ENCODE assay signal across 8 cellular contexts in the genomic region with DNA sequence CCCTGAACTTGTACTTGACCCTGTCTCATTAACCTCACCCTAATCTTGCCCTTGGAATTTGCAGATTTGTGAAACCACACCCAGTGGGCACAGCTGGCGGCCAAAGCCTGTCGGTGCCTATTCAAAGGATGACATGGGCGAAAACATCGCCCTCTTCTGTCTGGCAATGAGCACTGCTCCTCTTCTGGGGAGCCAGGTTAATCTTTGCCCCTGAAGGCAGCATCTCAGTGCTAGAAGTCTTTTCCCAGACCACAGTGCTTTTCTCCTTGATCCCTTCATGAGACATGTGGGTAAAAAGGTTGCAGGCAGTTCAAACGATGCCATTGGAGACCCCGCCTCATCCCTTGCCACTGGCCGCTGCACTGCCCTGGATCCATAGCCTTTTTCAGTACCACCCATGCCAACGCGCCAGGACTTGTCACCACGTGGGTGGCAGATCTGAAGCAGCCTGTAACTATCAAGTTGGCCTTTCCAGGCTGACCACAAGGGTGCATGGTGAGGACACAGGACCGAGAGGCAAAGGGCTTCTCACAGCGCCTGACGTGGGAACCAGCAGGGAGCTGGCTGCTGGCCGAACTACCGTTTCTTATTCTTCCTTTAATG. TPM values are rescaled to one million over a fixed set of nuclear protein-coding genes. Genes with fewer than 3 reads are reported as not detected.
DNase-seq lines count a peak whose midpoint lies in the region; ATAC-seq lines count a peak whose summit lies in the region.

No MANE protein-coding gene starts in this region.

- H3K27ac Mint-ChIP-seq in activated CD4-positive, alpha-beta memory T cell treated with anti-CD3 and anti-CD28 coated beads for 36 hours: no peak overlapping the region

- POLR2A ChIA-PET in activated CD4-positive, alpha-beta memory T cell treated with anti-CD3 and anti-CD28 coated beads for 36 hours (lab: Charles Lee): no interaction called here

- ATAC-seq in HG02642 (IDR thresholded peaks at IDR 0.05; ENCODE audit: poor library complexity, unreplicated experiment) (peak; percentile 40), GM21528 (IDR thresholded peaks at IDR 0.05; ENCODE audit: low FRiP score, unreplicated experiment) (no peak)

- peaks cover 37% of the 10 kb centered on the region for H3K4me1 Mint-ChIP-seq in activated CD4-positive, alpha-beta memory T cell treated with anti-CD3 and anti-CD28 coated beads for 36 hours (ENCODE audit: low read depth)

- no peaks in the 10 kb centered on the region for H3K9me3 Mint-ChIP-seq in activated CD4-positive, alpha-beta memory T cell treated with anti-CD3 and anti-CD28 coated beads for 36 hours

- H3K27me3 Mint-ChIP-seq in activated CD4-positive, alpha-beta memory T cell treated with anti-CD3 and anti-CD28 coated beads for 36 hours: peaks cover 6% of the 10 kb centered on the region

- DNase-seq in GM04503 (ENCODE audit: low read depth) (peak; percentile 37), NCI-H69 (lab: John Stamatoyannopoulos, UW) (peak; percentile 77), lung microvascular endothelial cell (ENCODE audit: low read depth in 2 of 2) (peak; percentile 76 to 83)
- DNase-seq in activated CD4-positive, alpha-beta memory T cell treated with anti-CD3 and anti-CD28 coated beads for 36 hours: peak; percentile 71
- DNase-seq in effector CD4-positive, alpha-beta T cell: peak; percentile 35
- DNase-seq in stimulated activated CD8-positive, alpha-beta memory T cell treated with anti-CD3 and anti-CD28 coated beads, Interleukin-4, amount 100 ng/mL, for 24 hours (ENCODE audit: low read depth): peak; percentile 36

- H3K36me3 Mint-ChIP-seq in activated CD4-positive, alpha-beta memory T cell treated with anti-CD3 and anti-CD28 coated beads for 36 hours: no peaks in the 10 kb centered on the region

- no peak overlapping the region for H3K4me3 Mint-ChIP-seq in activated CD4-positive, alpha-beta memory T cell treated with anti-CD3 and anti-CD28 coated beads for 36 hours

- CTCF ChIA-PET in activated CD4-positive, alpha-beta memory T cell treated with anti-CD3 and anti-CD28 coated beads for 36 hours (lab: Charles Lee): interaction anchor here (0.6 to 4.6 kb wide), 33 partner anchors 8 to 391 kb away, joined by 3 to 188 read pairs (median 4); a partner anchor contains a TSS

- intact Hi-C loops in activated CD4-positive, alpha-beta memory T cell treated with anti-CD3 and anti-CD28 coated beads for 36 hours (cut with micrococcal nuclease): loop anchor here (1.0 kb wide), 2 partner anchors 30 to 209 kb away; a partner anchor contains a TSS

RNA-seq across cellular contexts. Expression of a gene that starts 6.5 kb away (rescaled TPM):
- not detected for total RNA-seq in activated CD4-positive, alpha-beta memory T cell treated with anti-CD3 and anti-CD28 coated beads for 36 hours
- total RNA-seq in lung microvascular endothelial cell: 3.1 and 5.0 TPM in 2 replicates

RNA-seq across cellular contexts. Expression of a gene that starts 20.3 kb away (rescaled TPM):
- total RNA-seq in activated CD4-positive, alpha-beta memory T cell treated with anti-CD3 and anti-CD28 coated beads for 36 hours: 1 to 10 TPM; 3.9 to 4.1 TPM
- total RNA-seq in lung microvascular endothelial cell: 11.6 and 35.1 TPM in 2 replicates
